ENCODE assay signal across 1 cellular context in genomic region chr1:25430666-25431494, GRCh38.
TF ChIP-seq lines count a peak whose summit lies in the region.

Gene MACO1 (plus strand): TSS chr1:25430897. CDS start chr1:25431099, 202 bp downstream.

TF ChIP-seq in K562, 482 proteins besides CTCF, POLR2A, EP300 and RAD21 (continued from another document and continues in another):
- TF ChIP-seq E2F8 (IDR thresholded peaks at IDR 0.05; ENCODE audit: low read depth, partially characterized antibody) (no peak), GATAD2B (IDR thresholded peaks at IDR 0.05; ENCODE audit: borderline replicate concordance) (peak; percentile 87), TBL1XR1 (IDR thresholded peaks at IDR 0.05; ENCODE audit: low read length in 2 of 2) (peak; percentile 20 to 35; a peak in 1 of 4 replicates), ZNF785 (CRISPR knock-in tag; IDR thresholded peaks at IDR 0.05) (no peak), PHB2 (IDR thresholded peaks at IDR 0.05; ENCODE audit: low read depth) (no peak), ZNF253 (CRISPR knock-in tag; conservative IDR thresholded peaks at IDR 0.05) (no peak), ZNF507 (tag; conservative IDR thresholded peaks at IDR 0.05) (no peak), ESRRB (CRISPR knock-in tag; IDR thresholded peaks at IDR 0.05; ENCODE audit: borderline replicate concordance) (no peak), KAT8 (IDR thresholded peaks at IDR 0.05; ENCODE audit: low read depth) (no peak), MYNN (IDR thresholded peaks at IDR 0.05) (no peak), MYNN (CRISPR knock-in tag; IDR thresholded peaks at IDR 0.05) (no peak), ZNF217 (CRISPR knock-in tag; IDR thresholded peaks at IDR 0.05) (no peak), FOXA1 (IDR thresholded peaks at IDR 0.05; ENCODE audit: borderline replicate concordance) (no peak), CEBPG (CRISPR knock-in tag; IDR thresholded peaks at IDR 0.05) (no peak), CEBPG (tag; conservative IDR thresholded peaks at IDR 0.05 in 1 of 2, IDR thresholded peaks at IDR 0.05 in 1 of 2) (no peak), TSC22D4 (tag; IDR thresholded peaks at IDR 0.05) (no peak), NBN (IDR thresholded peaks at IDR 0.05; ENCODE audit: low read depth) (no peak), ZKSCAN8 (CRISPR knock-in tag; IDR thresholded peaks at IDR 0.05) (no peak), CXXC5 (CRISPR knock-in tag; IDR thresholded peaks at IDR 0.05) (peak; percentile 81), ZNF830 (CRISPR knock-in tag; IDR thresholded peaks at IDR 0.05) (no peak), TFAM (CRISPR knock-in tag; conservative IDR thresholded peaks at IDR 0.05) (no peak), MTA1 (IDR thresholded peaks at IDR 0.05; ENCODE audit: borderline replicate concordance) (no peak), TRIM24 (IDR thresholded peaks at IDR 0.05) (no peak), ZNF695 (CRISPR knock-in tag; IDR thresholded peaks at IDR 0.05) (no peak), PHF8 (IDR thresholded peaks at IDR 0.05; ENCODE audit: borderline replicate concordance, low read length) (peak; percentile 28; the same call in 1 of the 2 replicates), RFX5 (IDR thresholded peaks at IDR 0.05; ENCODE audit: low read depth, low read length) (no peak), SP2 (IDR thresholded peaks at IDR 0.05; ENCODE audit: extremely low read depth, low read depth, low read length, poor library complexity, severe bottlenecking) (peak; percentile 96), NCOR1 (IDR thresholded peaks at IDR 0.05) (no peak), ZNF408 (CRISPR knock-in tag; IDR thresholded peaks at IDR 0.05; ENCODE audit: low read depth) (no peak), NFYB (IDR thresholded peaks at IDR 0.05; ENCODE audit: extremely low read depth, insufficient read length) (peak; percentile 98), ZNF655 (CRISPR knock-in tag; IDR thresholded peaks at IDR 0.05) (no peak), RBM34 (IDR thresholded peaks at IDR 0.05; ENCODE audit: borderline replicate concordance, insufficient read depth, low read length) (no peak), PTTG1 (tag; IDR thresholded peaks at IDR 0.05; ENCODE audit: low read depth) (no peak), LARP7 (IDR thresholded peaks at IDR 0.05) (no peak), CCNT2 (IDR thresholded peaks at IDR 0.05; ENCODE audit: borderline replicate concordance, extremely low read depth, insufficient read length, low read depth, low read length) (peak; percentile 63), ZC3H8 (IDR thresholded peaks at IDR 0.05) (no peak), RFX1 (IDR thresholded peaks at IDR 0.05) (no peak), U2AF2 (optimal IDR thresholded peaks at IDR 0.05; ENCODE audit: low read depth, low read length) (no peak), PATZ1 (CRISPR knock-in tag; IDR thresholded peaks at IDR 0.05; ENCODE audit: borderline replicate concordance) (no peak), ZNF277 (CRISPR knock-in tag; IDR thresholded peaks at IDR 0.05; ENCODE audit: borderline replicate concordance) (no peak), ZFPM2 (CRISPR knock-in tag; IDR thresholded peaks at IDR 0.05) (no peak), SPI1 (IDR thresholded peaks at IDR 0.05; ENCODE audit: borderline replicate concordance, low read depth, low read length) (peak; percentile 74; the same call in 1 of the 2 replicates), KLF10 (CRISPR knock-in tag; IDR thresholded peaks at IDR 0.05) (no peak), CTCFL (IDR thresholded peaks at IDR 0.05; ENCODE audit: borderline replicate concordance, insufficient read depth, low read depth, low read length, poor library complexity, severe bottlenecking) (peak; percentile 94), CBX8 (IDR thresholded peaks at IDR 0.05; ENCODE audit: borderline replicate concordance, extremely low read depth, low read depth, low read length, poor library complexity, severe bottlenecking) (no peak), SIN3A (IDR thresholded peaks at IDR 0.05; ENCODE audit: borderline replicate concordance in 2 of 2, control insufficient read depth in 1 of 2, low read depth in 2 of 2, low read length in 2 of 2) (peak in 1 of 2 experiments; percentile 82; a peak in 3 of 4 replicates), ZNF79 (CRISPR knock-in tag; IDR thresholded peaks at IDR 0.05; ENCODE audit: low read depth) (no peak), KLF13 (tag; IDR thresholded peaks at IDR 0.05; ENCODE audit: borderline replicate concordance, low read depth) (no peak; the same call in 1 of the 2 replicates), ZNF174 (CRISPR knock-in tag; IDR thresholded peaks at IDR 0.05) (no peak), C11orf30 (IDR thresholded peaks at IDR 0.05; ENCODE audit: low read depth) (no peak), TCF7 (IDR thresholded peaks at IDR 0.05; ENCODE audit: borderline replicate concordance) (no peak), CTBP1 (IDR thresholded peaks at IDR 0.05; ENCODE audit: borderline replicate concordance) (peak; percentile 62), TCF3 (CRISPR knock-in tag; IDR thresholded peaks at IDR 0.05) (0 out of 2 replicates have a peak, but pooled peaks have one; percentile 8), GABPB2 (CRISPR knock-in tag; conservative IDR thresholded peaks at IDR 0.05) (no peak), PBX2 (CRISPR knock-in tag; IDR thresholded peaks at IDR 0.05; ENCODE audit: low read depth) (peak; percentile 98), PBX2 (tag; conservative IDR thresholded peaks at IDR 0.05; ENCODE audit: low read depth) (peak; percentile 100), ZBTB11 (CRISPR knock-in tag; IDR thresholded peaks at IDR 0.05) (no peak), RBM15 (IDR thresholded peaks at IDR 0.05; ENCODE audit: insufficient read depth, low read length) (no peak), NCOA6 (IDR thresholded peaks at IDR 0.05) (no peak), SIN3B (IDR thresholded peaks at IDR 0.05; ENCODE audit: low read depth) (no peak), ZNF124 (CRISPR knock-in tag; IDR thresholded peaks at IDR 0.05) (no peak), ZNF384 (IDR thresholded peaks at IDR 0.05; ENCODE audit: low read depth, low read length) (no peak), TAF15 (IDR thresholded peaks at IDR 0.05; ENCODE audit: low read depth, low read length) (no peak)
